8 cellular contexts compared by ENCODE assay signal in genomic region chr17:42288078-42288984, GRCh38.
DNase-seq lines count a peak whose midpoint lies in the region; ATAC-seq and TF ChIP-seq lines count a peak whose summit lies in the region.

TSS of gene STAT5A (plus strand) at chr17:42288498. CDS start at chr17:42289412, 914 bp downstream.

- H3K9ac ChIP-seq in DND-41 (ENCODE audit: low read depth, low read length), result peak within 1 kb of the TSS; percentile 56

- peaks cover 3% of the 10 kb centered on the region; the same call in 1 of the 2 replicates for H4K20me1 ChIP-seq in DND-41 (ENCODE audit: insufficient read depth, low read length)

- peak within 1 kb of the TSS; percentile 77 for H3K4me2 ChIP-seq in DND-41 (ENCODE audit: insufficient read depth, low read length)

- H3K79me2 ChIP-seq in DND-41 (ENCODE audit: insufficient read depth, low read length), result no peaks in the 10 kb centered on the region

- H3K4me3 ChIP-seq in DND-41 (ENCODE audit: low read depth in 1 of 2, low read length in 2 of 2), result peak within 1 kb of the TSS; percentile 35 to 60

- H3K27me3 ChIP-seq in DND-41 (ENCODE audit: insufficient read depth, low read length, poor library complexity), result peaks cover 34% of the 10 kb centered on the region

- peak within 1 kb of the TSS; percentile 73 for H2AFZ ChIP-seq in DND-41 (ENCODE audit: low read depth, low read length)

- ATAC-seq in DND-41 (ENCODE audit: insufficient read depth, low read depth) (peak; percentile 94), HG02588 (IDR thresholded peaks at IDR 0.05; ENCODE audit: unreplicated experiment) (peak; percentile 42), GM21360 (IDR thresholded peaks at IDR 0.05; ENCODE audit: unreplicated experiment) (no peak)

- DNase-seq in DND-41, result peak; percentile 72
- DNase-seq in NCI-H69 (lab: John Stamatoyannopoulos, UW), result peak; percentile 86
- DNase-seq in activated T-cell treated with anti-CD3 and anti-CD28 coated beads for 24 hours (ENCODE audit: low read depth), result peak; percentile 64
- peak; percentile 89 for DNase-seq in epidermal melanocyte (ENCODE audit: insufficient read length, low spot score)
- peak; percentile 73 for DNase-seq in midbrain (lab: John Stamatoyannopoulos, UW)
- DNase-seq in stimulated activated CD8-positive, alpha-beta memory T cell treated with anti-CD3 and anti-CD28 coated beads, Interleukin-2, amount 100 ng/mL, for 48 hours (ENCODE audit: low read depth in 2 of 2), result peak; percentile 60 to 70

- peaks cover 24% of the 10 kb centered on the region for H3K4me1 ChIP-seq in DND-41 (ENCODE audit: insufficient read depth, low read length)

- no peak for TF ChIP-seq CTCF in DND-41 (IDR thresholded peaks at IDR 0.05; ENCODE audit: borderline replicate concordance, extremely low read depth, low read length, poor library complexity, severe bottlenecking)

- H3K27ac ChIP-seq in DND-41 (ENCODE audit: low read length), result 0 out of 2 replicates have a peak within 1 kb of the TSS, but pooled peaks have one; percentile 29

- H3K9me3 ChIP-seq in DND-41 (ENCODE audit: insufficient read depth, low read length, severe bottlenecking), result no peaks in the 10 kb centered on the region

- H3K36me3 ChIP-seq in DND-41 (ENCODE audit: insufficient read depth, low read length), result no peaks in the 10 kb centered on the region
